ENCODE assay signal across 12 cellular contexts in genomic region chr3:45140392-45140791, GRCh38. TPM values are rescaled to one million over a fixed set of nuclear protein-coding genes. Genes with fewer than 3 reads are reported as not detected.
DNase-seq lines count a peak whose midpoint lies in the region; ATAC-seq and TF ChIP-seq lines count a peak whose summit lies in the region.
"Had no signal": no experiment of that assay in that cellular context is flagged by ENCODE, and none has a peak within 500 bp of the region (broad histone marks: within the 10 kb centered on the region; RNA-seq: fewer than 3 reads in every experiment).

No MANE protein-coding gene starts in this region.

- H3K27me3 ChIP-seq in right cardiac atrium (ENCODE audit: control insufficient read depth, insufficient read depth) (no peaks in the 10 kb centered on the region), right atrium auricular region (peaks cover 0 to 3% of the 10 kb centered on the region in 2 donors), foreskin keratinocyte (no peaks in the 10 kb centered on the region)

- no peak for TF ChIP-seq CTCF in right atrium auricular region (IDR thresholded peaks at IDR 0.05)
- TF ChIP-seq CTCF in foreskin keratinocyte (conservative IDR thresholded peaks at IDR 0.05), result no peak

- no peak overlapping the region for H3K27ac ChIP-seq in right cardiac atrium (ENCODE audit: low read length)
- H3K27ac ChIP-seq in right atrium auricular region, result no peak overlapping the region
- peak overlapping the region; percentile 50 for H3K27ac ChIP-seq in foreskin keratinocyte
- H3K27ac ChIP-seq: tibial artery had no signal

- WGBS in right cardiac atrium, result 60% methylated on average over 6 of the region's 6 CpGs

- no peaks in the 10 kb centered on the region for H3K36me3 ChIP-seq in right atrium auricular region
- H3K36me3 ChIP-seq: tibial artery had no signal

- H3K9me3 ChIP-seq in right cardiac atrium (ENCODE audit: control insufficient read depth, low read length) (no peaks in the 10 kb centered on the region), right atrium auricular region (no peaks in the 10 kb centered on the region)
- H3K9me3 ChIP-seq: tibial artery had no signal

- intact Hi-C loops in right cardiac atrium (cut with DNase I), result no loop called here

- ATAC-seq in right cardiac atrium, result peak in 1 of 2 donors; percentile 51
- peak; percentile 73 for ATAC-seq in foreskin keratinocyte
- ATAC-seq in HG03442 (IDR thresholded peaks at IDR 0.05; ENCODE audit: unreplicated experiment), result no peak
- ATAC-seq: effector memory CD8-positive, alpha-beta T cell had no signal

- H3K4me3 ChIP-seq in right cardiac atrium (ENCODE audit: low read length), result no peak overlapping the region
- H3K4me3 ChIP-seq in right atrium auricular region, result no peak overlapping the region
- H3K4me3 ChIP-seq: lung, tibial artery had no signal

- in situ Hi-C loops in KBM-7 (cut with MboI; ENCODE audit: low pct_unique_long_range_greater_than_20kb, low sequenced_read_pairs), result no loop called here

- H3K4me1 ChIP-seq in right cardiac atrium (ENCODE audit: control insufficient read depth, insufficient read depth, low read length), result peaks cover 6% of the 10 kb centered on the region
- H3K4me1 ChIP-seq in right atrium auricular region, result peaks cover 0 to 12% of the 10 kb centered on the region in 2 donors
- peaks cover 52% of the 10 kb centered on the region for H3K4me1 ChIP-seq in foreskin keratinocyte

- DNase-seq in right cardiac atrium (peak in 2 of 3 donors; percentile 30 to 62), right atrium auricular region (ENCODE audit: low spot score) (no peak), astrocyte of the hippocampus (ENCODE audit: low read depth, low spot score) (peak; percentile 65), foreskin keratinocyte (peak in 1 of 2 donors; percentile 80), cerebellum (ENCODE audit: low spot score) (no peak), DMS153 treated with DMSO at 0.1 percent for 48 hours (lab: John Stamatoyannopoulos, UW; ENCODE audit: unreplicated experiment) (no peak), KBM-7 (no peak)
- DNase-seq: effector memory CD8-positive, alpha-beta T cell; Karpas-422 had no signal

RNA-seq across cellular contexts. Expression of gene CDCP1, which starts 5.8 kb away (rescaled TPM):
- total RNA-seq in right cardiac atrium (under 1 TPM; 0.31 to 0.72 (median 0.46) TPM), right atrium auricular region (1 to 10 TPM in 1 of 2 donors, under 1 TPM in 1; 0.48 to 2.8 TPM), foreskin keratinocyte (147 and 163 TPM in 2 replicates), cerebellum (0.09 TPM)
- polyA plus RNA-seq in right cardiac atrium (0.09 TPM), foreskin keratinocyte (61.3 and 62.2 TPM in 2 replicates)

Comparison
In these comparisons a context has a peak if more than half of its experiments do, and no peak if none do; other contexts are left out.
1. DNase-seq: peak in right cardiac atrium (2 of 3) and astrocyte of the hippocampus (single experiment); none in right atrium auricular region (single experiment), cerebellum (single experiment), DMS153 treated with DMSO at 0.1 percent for 48 hours (single experiment) and KBM-7 (single experiment).
2. RNA of gene CDCP1, which starts 5.8 kb away (total RNA-seq): 147 to 163 TPM in foreskin keratinocyte; 0.48 to 2.8 TPM in right atrium auricular region, 0.31 to 0.72 TPM in right cardiac atrium and 0.09 TPM in cerebellum (single experiment); every median in the first group is over 10 times any median in the second.